18 cellular contexts compared by ENCODE assay signal in the genomic region with DNA sequence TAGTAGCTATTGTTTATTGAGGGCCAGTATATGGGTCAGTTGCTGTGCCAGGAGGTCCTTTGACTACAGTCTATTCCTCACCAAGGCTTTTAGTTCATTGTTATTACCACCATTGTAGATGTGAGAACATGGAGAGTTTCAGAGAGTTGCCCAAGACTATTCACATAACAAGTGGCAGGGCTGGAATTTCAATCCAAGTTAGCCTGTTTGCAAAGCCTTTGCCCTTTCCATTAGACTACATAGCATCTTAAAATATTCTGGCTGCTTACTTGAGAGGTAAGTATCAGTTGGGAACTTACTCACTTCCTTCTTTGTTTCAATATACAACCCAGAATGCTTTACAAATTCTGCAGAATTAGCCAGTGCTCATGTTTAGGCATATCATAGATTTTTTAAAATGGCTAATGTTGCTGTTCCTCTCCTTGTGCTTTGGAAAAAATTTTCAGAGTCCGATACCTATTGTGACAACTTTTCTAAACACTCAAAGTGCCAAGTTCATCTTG.
"Had no signal": no experiment of that assay in that cellular context is flagged by ENCODE, and none has a peak within 500 bp of the region (broad histone marks: within the 10 kb centered on the region; RNA-seq: fewer than 3 reads in every experiment).

No MANE protein-coding gene starts in this region.

- H3K9me3 ChIP-seq: gastroesophageal sphincter, heart left ventricle, right atrium auricular region, suprapubic skin, transverse colon had no signal

- H3K9me3 Mint-ChIP-seq: activated B cell treated with CpG ODN at 0.5 μM for 24 hours; activated CD4-positive, alpha-beta memory T cell treated with anti-CD3 and anti-CD28 coated beads for 36 hours; activated naive CD4-positive, alpha-beta T cell treated with anti-CD3 and anti-CD28 coated beads, Interleukin-2, amount 10 ng/mL, durations not matched to agents 7 days and 5 days; dendritic cell treated with granulocyte-macrophage colony-stimulating factor and Interleukin-4, amounts not matched to agents 40 ng/mL and 50 ng/mL, for 4 days; nephron progenitor cell; stimulated activated naive CD8-positive, alpha-beta T cell treated with anti-CD3 and anti-CD28 coated beads, Interleukin-15, Interleukin-2, amounts not matched to agents 100 ng/mL and 50 ng/mL, for 24 hours had no signal

- H3K4me3 Mint-ChIP-seq: activated B cell treated with CpG ODN at 0.5 μM for 24 hours; activated CD4-positive, alpha-beta memory T cell treated with anti-CD3 and anti-CD28 coated beads for 36 hours; activated naive CD4-positive, alpha-beta T cell treated with anti-CD3 and anti-CD28 coated beads, Interleukin-2, amount 10 ng/mL, durations not matched to agents 7 days and 5 days; activated naive CD8-positive, alpha-beta T cell treated with anti-CD3 and anti-CD28 coated beads, Interleukin-2, amount 50 U/mL, for 24 hours; dendritic cell treated with granulocyte-macrophage colony-stimulating factor and Interleukin-4, amounts not matched to agents 40 ng/mL and 50 ng/mL, for 4 days; nephron progenitor cell; stimulated activated naive CD8-positive, alpha-beta T cell treated with anti-CD3 and anti-CD28 coated beads, Interleukin-15, Interleukin-2, amounts not matched to agents 100 ng/mL and 50 ng/mL, for 24 hours had no signal

- H3K36me3 ChIP-seq: gastroesophageal sphincter, heart left ventricle, right atrium auricular region, suprapubic skin, transverse colon had no signal

- H3K36me3 Mint-ChIP-seq: activated CD4-positive, alpha-beta memory T cell treated with anti-CD3 and anti-CD28 coated beads for 36 hours; activated naive CD4-positive, alpha-beta T cell treated with anti-CD3 and anti-CD28 coated beads, Interleukin-2, amount 10 ng/mL, durations not matched to agents 7 days and 5 days had no signal

- ATAC-seq: activated naive CD8-positive, alpha-beta T cell treated with anti-CD3 and anti-CD28 coated beads, Interleukin-2, amount 50 U/mL, for 24 hours; esophagus mucosa; gastroesophageal sphincter; heart left ventricle had no signal

- DNase-seq: activated B cell treated with CpG ODN at 0.5 μM for 24 hours; activated CD4-positive, alpha-beta memory T cell treated with anti-CD3 and anti-CD28 coated beads for 36 hours; activated CD4-positive, alpha-beta T cell treated with anti-CD3 and anti-CD28 coated beads for 4 hours; activated naive CD4-positive, alpha-beta T cell treated with anti-CD3 and anti-CD28 coated beads, Interleukin-2, amount 10 ng/mL, durations not matched to agents 7 days and 5 days; activated naive CD8-positive, alpha-beta T cell treated with anti-CD3 and anti-CD28 coated beads, Interleukin-2, amount 50 U/mL, for 24 hours; anterior cingulate cortex; effector CD8-positive, alpha-beta T cell; heart left ventricle; nephron progenitor cell; T-helper 1 cell; T-helper 9 cell; transverse colon had no signal

- H3K4me1 Mint-ChIP-seq: activated naive CD4-positive, alpha-beta T cell treated with anti-CD3 and anti-CD28 coated beads, Interleukin-2, amount 10 ng/mL, durations not matched to agents 7 days and 5 days had no signal

- H3K4me3 ChIP-seq: gastroesophageal sphincter, heart left ventricle, right atrium auricular region, suprapubic skin, transverse colon had no signal

- H3K27me3 Mint-ChIP-seq: activated B cell treated with CpG ODN at 0.5 μM for 24 hours; activated CD4-positive, alpha-beta memory T cell treated with anti-CD3 and anti-CD28 coated beads for 36 hours; activated naive CD4-positive, alpha-beta T cell treated with anti-CD3 and anti-CD28 coated beads, Interleukin-2, amount 10 ng/mL, durations not matched to agents 7 days and 5 days; activated naive CD8-positive, alpha-beta T cell treated with anti-CD3 and anti-CD28 coated beads, Interleukin-2, amount 50 U/mL, for 24 hours; dendritic cell treated with granulocyte-macrophage colony-stimulating factor and Interleukin-4, amounts not matched to agents 40 ng/mL and 50 ng/mL, for 4 days; stimulated activated naive CD8-positive, alpha-beta T cell treated with anti-CD3 and anti-CD28 coated beads, Interleukin-15, Interleukin-2, amounts not matched to agents 100 ng/mL and 50 ng/mL, for 24 hours had no signal

- H3K27ac Mint-ChIP-seq: activated B cell treated with CpG ODN at 0.5 μM for 24 hours; activated CD4-positive, alpha-beta memory T cell treated with anti-CD3 and anti-CD28 coated beads for 36 hours; activated naive CD4-positive, alpha-beta T cell treated with anti-CD3 and anti-CD28 coated beads, Interleukin-2, amount 10 ng/mL, durations not matched to agents 7 days and 5 days; activated naive CD8-positive, alpha-beta T cell treated with anti-CD3 and anti-CD28 coated beads, Interleukin-2, amount 50 U/mL, for 24 hours; dendritic cell treated with granulocyte-macrophage colony-stimulating factor and Interleukin-4, amounts not matched to agents 40 ng/mL and 50 ng/mL, for 4 days; stimulated activated naive CD8-positive, alpha-beta T cell treated with anti-CD3 and anti-CD28 coated beads, Interleukin-15, Interleukin-2, amounts not matched to agents 100 ng/mL and 50 ng/mL, for 24 hours had no signal

- H3K27ac ChIP-seq: right atrium auricular region, suprapubic skin had no signal

- H3K27me3 ChIP-seq: gastroesophageal sphincter, heart left ventricle, right atrium auricular region, suprapubic skin, transverse colon had no signal
